Comparison of ENCODE assay signal across 17 cellular contexts in the genomic region with DNA sequence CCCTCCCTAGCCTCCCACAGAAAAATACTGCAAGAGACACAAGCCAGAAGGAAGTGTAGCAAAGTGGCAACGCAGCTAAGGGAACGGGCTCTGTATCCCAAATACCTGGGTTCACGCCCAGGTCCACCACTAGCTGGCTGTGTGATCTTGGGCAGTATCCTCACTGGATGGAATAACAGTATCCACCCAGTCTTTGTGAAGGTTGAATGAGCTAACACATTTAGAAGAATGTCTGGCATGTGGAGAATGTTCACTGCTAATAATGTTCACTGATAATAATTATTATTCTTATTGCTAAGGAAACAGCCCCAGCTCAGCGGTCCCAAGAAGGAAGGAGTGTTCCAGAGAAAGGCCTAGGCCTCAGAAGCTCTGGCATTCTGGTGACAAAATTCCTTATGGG.
DNase-seq lines count a peak whose midpoint lies in the region; TF ChIP-seq lines count a peak whose summit lies in the region.
"Had no signal": no experiment of that assay in that cellular context is flagged by ENCODE, and none has a peak within 500 bp of the region (broad histone marks: within the 10 kb centered on the region; RNA-seq: fewer than 3 reads in every experiment).

No MANE protein-coding gene starts in this region.

- intact Hi-C loops in head of caudate nucleus (cut with DNase I): no loop called here

- in situ Hi-C loops in G401 (cut with HindIII; ENCODE audit: low sequenced_read_pairs): no loop called here

- H3K4me3 ChIP-seq in cardiac fibroblast (replicated peaks in 1 of 2; ENCODE audit: low read depth in 2 of 2, low read length in 2 of 2): no peak overlapping the region
- H3K4me3 ChIP-seq: BLaER1, dorsolateral prefrontal cortex, suprapubic skin had no signal

- no peak for TF ChIP-seq CTCF in cardiac fibroblast (IDR thresholded peaks at IDR 0.05; ENCODE audit: low read depth, low read length)

- DNase-seq in EL (peak; percentile 71), cardiac fibroblast (ENCODE audit: low read depth in 2 of 2) (peak; percentile 59 to 84), hepatic stellate cell (ENCODE audit: low spot score) (peak; percentile 90), renal cortical epithelial cell (ENCODE audit: low read depth) (peak; percentile 91), G401 (ENCODE audit: low spot score) (no peak), cortex of kidney (lab: John Stamatoyannopoulos, UW) (no peak), NCI-H2107 (lab: John Stamatoyannopoulos, UW) (no peak), head of caudate nucleus (no peak)
- DNase-seq: activated CD4-positive, alpha-beta T cell treated with anti-CD3 and anti-CD28 coated beads for 1 hour; activated gamma-delta T cell; dorsolateral prefrontal cortex; H9; Kasumi-1; SIG-M5; stimulated activated CD4-positive, alpha-beta T cell treated with anti-CD3 and anti-CD28 coated beads, Interleukin-4, amount 100 ng/mL, for 4 hours had no signal

Comparison
In these comparisons a context has a peak if more than half of its experiments do, and no peak if none do; other contexts are left out.
1. DNase-seq: peak in EL (single experiment), cardiac fibroblast (2 of 2), hepatic stellate cell (single experiment) and renal cortical epithelial cell (single experiment); none in G401 (single experiment), cortex of kidney (single experiment), NCI-H2107 (single experiment) and head of caudate nucleus (0 of 42).